Comparison of ENCODE assay signal across 27 cellular contexts in the genomic region with DNA sequence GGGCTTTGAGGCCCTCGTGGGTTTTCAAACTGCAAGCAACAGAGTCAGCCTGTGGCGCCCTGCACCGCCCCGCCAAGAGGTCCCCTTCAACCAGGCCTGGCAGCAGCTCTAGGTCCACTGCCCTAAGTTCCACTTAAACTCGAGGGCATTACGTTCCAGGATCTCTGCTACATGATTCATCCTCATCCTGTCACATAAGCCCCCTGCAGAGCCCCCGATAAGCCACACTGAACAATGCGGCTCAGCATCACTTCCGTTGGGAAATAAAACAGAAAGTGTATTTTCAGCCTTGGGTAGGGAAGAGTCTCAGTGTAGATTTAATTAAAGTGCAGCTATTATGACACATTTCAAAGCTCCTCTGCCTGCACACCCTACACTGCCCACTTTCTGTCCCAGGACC. TPM values are rescaled to one million over a fixed set of nuclear protein-coding genes. Genes with fewer than 3 reads are reported as not detected.
"Had no signal": no experiment of that assay in that cellular context is flagged by ENCODE, and none has a peak within 500 bp of the region (broad histone marks: within the 10 kb centered on the region; RNA-seq: fewer than 3 reads in every experiment).

No MANE protein-coding gene starts in this region.

- H3K36me3 Mint-ChIP-seq: natural killer cell treated with Interleukin-12 subunit alpha and Interleukin-12 subunit beta and Interleukin-15 and Interleukin-18, amount 100 ng/mL, for 72 hours; stimulated activated memory B cell treated with anti-CD40 and anti-IgM and Interleukin-4, amounts not matched to agents 10 μg/mL and 1 μg/mL and 100 μg/mL, for 72 hours had no signal

- H3K27ac Mint-ChIP-seq: natural killer cell treated with Interleukin-12 subunit alpha and Interleukin-12 subunit beta and Interleukin-15 and Interleukin-18, amount 100 ng/mL, for 72 hours; stimulated activated memory B cell treated with anti-CD40 and anti-IgM and Interleukin-4, amounts not matched to agents 10 μg/mL and 1 μg/mL and 100 μg/mL, for 72 hours; stimulated activated naive CD8-positive, alpha-beta T cell treated with anti-CD3 and anti-CD28 coated beads, Interleukin-15, Interleukin-2, amounts not matched to agents 100 ng/mL and 50 ng/mL, for 24 hours had no signal

- H3K4me3 ChIP-seq: dorsolateral prefrontal cortex, lung, prostate gland, spleen, tibial artery, upper lobe of left lung, uterus had no signal

- DNase-seq: dorsolateral prefrontal cortex; effector CD8-positive, alpha-beta T cell; foreskin melanocyte; head of caudate nucleus; hippocampal formation; left colon; left ventricle myocardium superior; mesenchymal stem cell; midbrain; spleen; stimulated activated CD4-positive, alpha-beta T cell treated with anti-CD3 and anti-CD28 coated beads, Interleukin-15, amount 100 ng/mL, for 24 hours; stimulated activated CD4-positive, alpha-beta T cell treated with anti-CD3 and anti-CD28 coated beads, Interleukin-1b, Interleukin-23, amount 100 ng/mL, for 48 hours; stimulated activated CD4-positive, alpha-beta T cell treated with anti-CD3 and anti-CD28 coated beads, Interleukin-4, amount 100 ng/mL, for 24 hours; tibial artery; upper lobe of left lung; uterus had no signal

- H3K4me1 ChIP-seq: parathyroid adenoma, prostate gland, spleen, tibial artery, upper lobe of left lung, uterus had no signal

- H3K9ac ChIP-seq: parathyroid adenoma had no signal

- H3K36me3 ChIP-seq: prostate gland, spleen, tibial artery, upper lobe of left lung, uterus had no signal

- H3K9me3 ChIP-seq: prostate gland, spleen, tibial artery, upper lobe of left lung, uterus had no signal

- H3K4me3 Mint-ChIP-seq: natural killer cell treated with Interleukin-12 subunit alpha and Interleukin-12 subunit beta and Interleukin-15 and Interleukin-18, amount 100 ng/mL, for 72 hours; stimulated activated memory B cell treated with anti-CD40 and anti-IgM and Interleukin-4, amounts not matched to agents 10 μg/mL and 1 μg/mL and 100 μg/mL, for 72 hours; stimulated activated naive CD8-positive, alpha-beta T cell treated with anti-CD3 and anti-CD28 coated beads, Interleukin-15, Interleukin-2, amounts not matched to agents 100 ng/mL and 50 ng/mL, for 24 hours had no signal

- H3K27ac ChIP-seq: parathyroid adenoma, prostate gland, spleen, tibial artery, upper lobe of left lung, uterus had no signal

- H3K9me3 Mint-ChIP-seq: natural killer cell treated with Interleukin-12 subunit alpha and Interleukin-12 subunit beta and Interleukin-15 and Interleukin-18, amount 100 ng/mL, for 72 hours; stimulated activated memory B cell treated with anti-CD40 and anti-IgM and Interleukin-4, amounts not matched to agents 10 μg/mL and 1 μg/mL and 100 μg/mL, for 72 hours; stimulated activated naive CD8-positive, alpha-beta T cell treated with anti-CD3 and anti-CD28 coated beads, Interleukin-15, Interleukin-2, amounts not matched to agents 100 ng/mL and 50 ng/mL, for 24 hours had no signal

- H3K27me3 ChIP-seq: upper lobe of left lung, uterus had no signal

- H3K4me1 Mint-ChIP-seq: stimulated activated memory B cell treated with anti-CD40 and anti-IgM and Interleukin-4, amounts not matched to agents 10 μg/mL and 1 μg/mL and 100 μg/mL, for 72 hours had no signal

RNA-seq across cellular contexts. Expression of a gene that starts 24.6 kb away (rescaled TPM):
- total RNA-seq: natural killer cell treated with Interleukin-12 subunit alpha and Interleukin-12 subunit beta and Interleukin-15 and Interleukin-18, amount 100 ng/mL, for 72 hours; upper lobe of left lung had no signal

RNA-seq across cellular contexts. Expression of a gene that starts 54.1 kb away (rescaled TPM):
- total RNA-seq: kidney epithelial cell; left colon; left ventricle myocardium superior; lung; natural killer cell treated with Interleukin-12 subunit alpha and Interleukin-12 subunit beta and Interleukin-15 and Interleukin-18, amount 100 ng/mL, for 72 hours; omental fat pad; prostate gland; renal cortical epithelial cell; sciatic nerve; skeletal muscle tissue; spleen; upper lobe of left lung; uterus had no signal
